Comparison of ENCODE assay signal across 8 cellular contexts in genomic region chr12:21296751-21297406, GRCh38. TPM values are rescaled to one million over a fixed set of nuclear protein-coding genes. Genes with fewer than 3 reads are reported as not detected.
DNase-seq lines count a peak whose midpoint lies in the region; ATAC-seq, FAIRE-seq and TF ChIP-seq lines count a peak whose summit lies in the region.

No MANE protein-coding gene starts in this region.

- H3K36me3 ChIP-seq in GM12878 (ENCODE audit: control insufficient read depth in 2 of 2, insufficient read depth in 2 of 2, low read length in 1 of 2) (no peaks in the 10 kb centered on the region), mesendoderm (ENCODE audit: control insufficient read depth, insufficient read depth, low read length) (no peaks in the 10 kb centered on the region)

- POLR2A ChIA-PET in activated CD4-positive, alpha-beta T cell treated with anti-CD3 and anti-CD28 coated beads for 36 hours (lab: Charles Lee), result no interaction called here
- POLR2A ChIA-PET in GM12878 (lab: Charles Lee), result no interaction called here

- in situ Hi-C loops in GM12878 (cut with MboI), result no loop called here

- H2AFZ ChIP-seq in GM12878 (ENCODE audit: control insufficient read depth, low read depth, low read length), result no peak overlapping the region

- no peaks in the 10 kb centered on the region for H3K4me1 ChIP-seq in GM12878 (ENCODE audit: control insufficient read depth, insufficient read depth, low read length)
- H3K4me1 ChIP-seq in mesendoderm (ENCODE audit: control insufficient read depth, low read depth, low read length), result no peaks in the 10 kb centered on the region

- no peaks in the 10 kb centered on the region for H3K27me3 ChIP-seq in GM12878 (replicated peaks in 1 of 2; ENCODE audit: control insufficient read depth in 2 of 2, insufficient read depth in 2 of 2, low read length in 1 of 2)
- H3K27me3 ChIP-seq in mesendoderm (ENCODE audit: insufficient read depth, low read length, poor library complexity), result no peaks in the 10 kb centered on the region

- H3K36me3 Mint-ChIP-seq in activated CD4-positive, alpha-beta T cell treated with anti-CD3 and anti-CD28 coated beads for 36 hours (ENCODE audit: low read depth), result no peaks in the 10 kb centered on the region

- H3K79me1 ChIP-seq in mesendoderm (ENCODE audit: low read length), result no peaks in the 10 kb centered on the region

- no peaks in the 10 kb centered on the region for H3K9me3 ChIP-seq in GM12878 (replicated peaks; ENCODE audit: control insufficient read depth, insufficient read depth, low read length)

- no peak overlapping the region for H3K4me3 Mint-ChIP-seq in activated CD4-positive, alpha-beta T cell treated with anti-CD3 and anti-CD28 coated beads for 36 hours

- H4K20me1 ChIP-seq in GM12878 (ENCODE audit: control insufficient read depth, insufficient read depth), result no peaks in the 10 kb centered on the region

- H3K9ac ChIP-seq in GM12878 (ENCODE audit: control insufficient read depth, insufficient read depth, low read length) (no peak overlapping the region), mesendoderm (ENCODE audit: low read length) (no peak overlapping the region)

- H3K4me2 ChIP-seq in GM12878 (ENCODE audit: control insufficient read depth, insufficient read depth), result no peak overlapping the region
- H3K4me2 ChIP-seq in mesendoderm (ENCODE audit: low read length), result no peak overlapping the region

- no peak overlapping the region for H2BK120ac ChIP-seq in mesendoderm (ENCODE audit: low read depth, low read length)

- no peak overlapping the region for H3K4ac ChIP-seq in mesendoderm (ENCODE audit: low read depth, low read length)

- no peak overlapping the region for H3K23ac ChIP-seq in mesendoderm (ENCODE audit: low read length)

- peak; percentile 39 for TF ChIP-seq RAD21 in GM12878 (IDR thresholded peaks at IDR 0.05; ENCODE audit: insufficient read depth, low read depth, low read length)

- H4K5ac ChIP-seq in mesendoderm (ENCODE audit: low read length), result no peak overlapping the region

- no peak for ATAC-seq in activated CD4-positive, alpha-beta T cell treated with anti-CD3 and anti-CD28 coated beads for 36 hours
- peak; percentile 83 for ATAC-seq in GM21367 (IDR thresholded peaks at IDR 0.05; ENCODE audit: unreplicated experiment)
- ATAC-seq in GM12878, result peak; percentile 70
- no peak for ATAC-seq in GM18870 (IDR thresholded peaks at IDR 0.05; ENCODE audit: unreplicated experiment)

- RAD21 ChIA-PET in GM12878 (lab: Charles Lee; ENCODE audit: unreplicated experiment), result interaction anchor here (0.7 kb wide), 1 partner anchor 384 kb away, joined by 6 read pairs; no protein-coding TSS in a partner anchor

- no peaks in the 10 kb centered on the region for H3K4me1 Mint-ChIP-seq in activated CD4-positive, alpha-beta T cell treated with anti-CD3 and anti-CD28 coated beads for 36 hours

- no peak overlapping the region for H3K27ac Mint-ChIP-seq in activated CD4-positive, alpha-beta T cell treated with anti-CD3 and anti-CD28 coated beads for 36 hours

- no peak overlapping the region for H2BK15ac ChIP-seq in mesendoderm (replicated peaks; ENCODE audit: low read depth)

- H3K56ac ChIP-seq in mesendoderm (ENCODE audit: low read length), result no peak overlapping the region

- peak; percentile 51 to 75 (median 65) for TF ChIP-seq CTCF in GM12878 (IDR thresholded peaks at IDR 0.05 in 2 of 3, conservative IDR thresholded peaks at IDR 0.05 in 1 of 3; ENCODE audit: control insufficient read depth in 2 of 3, extremely low read depth in 1 of 3, insufficient read depth in 1 of 3, low read depth in 3 of 3, low read length in 3 of 3)

- CTCF ChIA-PET in activated CD4-positive, alpha-beta T cell treated with anti-CD3 and anti-CD28 coated beads for 36 hours (lab: Charles Lee), result interaction anchor here (0.8 to 1.5 kb wide), 9 partner anchors 8 to 382 kb away, joined by 3 to 6 read pairs (median 3); no protein-coding TSS in a partner anchor
- CTCF ChIA-PET in GM12878 (lab: Yijun Ruan, JAX), result interaction anchor here (0.7 to 1.7 kb wide), 5 partner anchors 13 to 383 kb away, joined by 3 to 6 read pairs (median 3); no protein-coding TSS in a partner anchor

- H3K4me3 ChIP-seq in Jurkat, Clone E6-1 (ENCODE audit: low read length), result no peak overlapping the region
- H3K4me3 ChIP-seq in GM12878, result no peak overlapping the region
- H3K4me3 ChIP-seq in mesendoderm (ENCODE audit: low read length), result no peak overlapping the region

- peak; percentile 18 for DNase-seq in activated CD4-positive, alpha-beta T cell treated with anti-CD3 and anti-CD28 coated beads for 36 hours
- no peak for DNase-seq in activated CD4-positive, alpha-beta T cell treated with anti-CD3 and anti-CD28 coated beads, Interleukin-2, amount 50 U/mL, for 4 hours
- DNase-seq in Jurkat, Clone E6-1 (ENCODE audit: low read depth, low spot score), result peak; percentile 1
- no peak for DNase-seq in GM12878 (ENCODE audit: low read depth, low spot score)
- DNase-seq in mesendoderm, result peak; percentile 13
- DNase-seq in KG1 (lab: John Stamatoyannopoulos, UW), result no peak

- H3K9me3 Mint-ChIP-seq in activated CD4-positive, alpha-beta T cell treated with anti-CD3 and anti-CD28 coated beads for 36 hours (ENCODE audit: low read depth), result no peaks in the 10 kb centered on the region

- peaks cover 3% of the 10 kb centered on the region for H3K27me3 Mint-ChIP-seq in activated CD4-positive, alpha-beta T cell treated with anti-CD3 and anti-CD28 coated beads for 36 hours

- no TSS peak for BruUV-seq in GM12878 (replicated peaks; lab: Mats Ljungman, UMichigan)

- FAIRE-seq in GM12878 (lab: Jason Lieb, UNC), result no peak

- no peak for TF ChIP-seq EP300 in GM12878 (IDR thresholded peaks at IDR 0.05; ENCODE audit: borderline replicate concordance in 1 of 2, control insufficient read depth in 1 of 2, low read depth in 2 of 2, low read length in 2 of 2)

- no peak overlapping the region for H4K8ac ChIP-seq in mesendoderm (ENCODE audit: low read depth, low read length)

- SMC1A ChIA-PET in GM12878 (lab: Charles Lee; ENCODE audit: uncharacterized antibody, unreplicated experiment), result no interaction called here

- TF ChIP-seq POLR2A in GM12878 (IDR thresholded peaks at IDR 0.05; ENCODE audit: low read depth, low read length), result no peak

- intact Hi-C loops in activated CD4-positive, alpha-beta T cell treated with anti-CD3 and anti-CD28 coated beads for 36 hours (cut with DNase I, micrococcal nuclease), result loop anchor here (1.0 to 2.0 kb wide), 2 partner anchors 383 to 384 kb away; no protein-coding TSS in a partner anchor
- intact Hi-C loops in GM12878 (cut with micrococcal nuclease; ENCODE audit: unreplicated experiment), result loop anchor here (2.0 kb wide), 1 partner anchor 384 kb away; no protein-coding TSS in a partner anchor

- H3K27ac ChIP-seq in GM12878 (ENCODE audit: control insufficient read depth, insufficient read depth) (no peak overlapping the region), mesendoderm (ENCODE audit: low read depth, low read length) (no peak overlapping the region)

- no peak overlapping the region for H3K18ac ChIP-seq in mesendoderm (ENCODE audit: low read length)

- H2AK5ac ChIP-seq in mesendoderm (ENCODE audit: low read length), result no peak overlapping the region

- no peak overlapping the region for H2BK5ac ChIP-seq in mesendoderm (ENCODE audit: low read length)

- WGBS in GM12878 (ENCODE audit: insufficient coverage, insufficient replicate concordance, low lambda C conversion rate, missing lambda C conversion rate), result 50% methylated on average over 4 of the region's 4 CpGs
- no CpG with 5 or more reads among the region's 4 CpGs for WGBS in mesendoderm (ENCODE audit: extremely low coverage, insufficient coverage, low lambda C conversion rate)

- H3K79me2 ChIP-seq in GM12878 (ENCODE audit: control insufficient read depth, insufficient read depth, low read length) (no peaks in the 10 kb centered on the region), mesendoderm (ENCODE audit: control insufficient read depth, insufficient read depth, low read length) (no peaks in the 10 kb centered on the region)

TF ChIP-seq in GM12878, 131 proteins besides CTCF, POLR2A, EP300 and RAD21 (continues in another document):
- TF ChIP-seq RUNX3 (IDR thresholded peaks at IDR 0.05; ENCODE audit: low read length) (0 out of 2 replicates have a peak, but pooled peaks have one; percentile 23), POU2F2 (IDR thresholded peaks at IDR 0.05; ENCODE audit: borderline replicate concordance, low read depth, low read length) (no peak)

RNA-seq across cellular contexts. Expression of gene SLCO1A2, which starts 37.8 kb away (rescaled TPM):
- not detected for total RNA-seq in activated CD4-positive, alpha-beta T cell treated with anti-CD3 and anti-CD28 coated beads for 36 hours
- polyA plus RNA-seq in Jurkat, Clone E6-1 (2012; ENCODE audit: insufficient read depth, insufficient read length), result not detected
- total RNA-seq in GM12878 (2013; cell fraction: nucleolus; rRNA removed), result not detected in 2 replicates
- total RNA-seq in GM12878 (2014; rRNA removed) (not detected in 2 replicates), GM12878 (2014; rRNA removed; fragmentation: Illumina TruSeq; extraction: Trizol) (not detected in 2 replicates), GM12878 (2021) (not detected in 2 replicates)
- polyA plus RNA-seq in GM12878 (2011; ENCODE audit: low read depth), result not detected
- polyA plus RNA-seq in GM12878 (2011; rRNA removed) (0.03 TPM in 1 of 2 replicates, not detected in the other), GM12878 (2014; fragmentation: Illumina TruSeq; extraction: Trizol) (not detected in 2 replicates), GM12878 (2014; fragmentation: Nextera tagmentation; extraction: Ambion mirVana) (not detected), GM12878 (2014; rRNA removed) (not detected in 2 replicates), GM12878 (2016; fragmentation: Nextera tagmentation; extraction: Ambion mirVana) (not detected)
- not detected in 2 replicates for polyA plus RNA-seq in GM12878 (2011; cell fraction: cytosol; rRNA removed)
- polyA plus RNA-seq in GM12878 (2011; cell fraction: nucleus; rRNA removed), result 0.03 and 0.20 TPM in 2 replicates
- not detected in 2 replicates for polyA plus RNA-seq in GM12878 (2012)
- polyA minus RNA-seq in GM12878 (2011; rRNA and poly(A)+ RNA removed), result 0.22 TPM in 1 of 2 replicates, not detected in the other
- not detected in 2 replicates for polyA minus RNA-seq in GM12878 (2011; cell fraction: cytosol; rRNA and poly(A)+ RNA removed)
- 0.57 TPM in 1 of 2 replicates, not detected in the other for polyA minus RNA-seq in GM12878 (2011; cell fraction: nucleus; rRNA and poly(A)+ RNA removed)
- 0.70 TPM for polyA plus RNA-seq in mesendoderm (2013, experiment 1 of 2)
- 0.99 TPM for polyA plus RNA-seq in mesendoderm (2013, experiment 2 of 2)

Comparison
In these comparisons a context has a peak if more than half of its experiments do, and no peak if none do; other contexts are left out.
1. DNase-seq: peak in activated CD4-positive, alpha-beta T cell treated with anti-CD3 and anti-CD28 coated beads for 36 hours (single experiment), Jurkat, Clone E6-1 (single experiment) and mesendoderm (single experiment); none in activated CD4-positive, alpha-beta T cell treated with anti-CD3 and anti-CD28 coated beads, Interleukin-2, amount 50 U/mL, for 4 hours (0 of 2), GM12878 (single experiment) and KG1 (single experiment).
2. ATAC-seq: peak in GM21367 (single experiment) and GM12878 (single experiment); none in activated CD4-positive, alpha-beta T cell treated with anti-CD3 and anti-CD28 coated beads for 36 hours (single experiment) and GM18870 (single experiment).